ENCODE assay signal across 1 cellular context in genomic region chrX:129653181-129653984, GRCh38.
TF ChIP-seq lines count a peak whose summit lies in the region.

No MANE protein-coding gene starts in this region.

TF ChIP-seq in H1, 55 proteins besides CTCF, POLR2A, EP300 and RAD21 (continued from another document):
- TF ChIP-seq CBX8 (IDR thresholded peaks at IDR 0.05; ENCODE audit: borderline replicate concordance, low read depth, low read length) (no peak), E2F6 (IDR thresholded peaks at IDR 0.05) (no peak), EZH2 (IDR thresholded peaks at IDR 0.05; ENCODE audit: low read depth, low read length, severe bottlenecking) (no peak), SRF (IDR thresholded peaks at IDR 0.05; ENCODE audit: low read depth, low read length) (no peak), SUZ12 (IDR thresholded peaks at IDR 0.05; ENCODE audit: low read length) (no peak), CEBPB (IDR thresholded peaks at IDR 0.05; ENCODE audit: low read depth, low read length) (no peak), TAF7 (optimal IDR thresholded peaks at IDR 0.05; ENCODE audit: borderline replicate concordance, low read depth, low read length) (no peak), BRCA1 (IDR thresholded peaks at IDR 0.05; ENCODE audit: low read depth, low read length) (no peak), GABPA (IDR thresholded peaks at IDR 0.05; ENCODE audit: borderline replicate concordance, insufficient read depth, low read length) (no peak), MAFK (IDR thresholded peaks at IDR 0.05; ENCODE audit: low read depth, low read length) (no peak), ATF2 (IDR thresholded peaks at IDR 0.05; ENCODE audit: low read length) (no peak), RFX5 (IDR thresholded peaks at IDR 0.05; ENCODE audit: borderline replicate concordance, low read depth, low read length) (no peak), CHD2 (IDR thresholded peaks at IDR 0.05; ENCODE audit: low read length) (no peak), SIX5 (IDR thresholded peaks at IDR 0.05; ENCODE audit: low read depth, low read length) (no peak)
- TF ChIP-seq, protein P1, sequence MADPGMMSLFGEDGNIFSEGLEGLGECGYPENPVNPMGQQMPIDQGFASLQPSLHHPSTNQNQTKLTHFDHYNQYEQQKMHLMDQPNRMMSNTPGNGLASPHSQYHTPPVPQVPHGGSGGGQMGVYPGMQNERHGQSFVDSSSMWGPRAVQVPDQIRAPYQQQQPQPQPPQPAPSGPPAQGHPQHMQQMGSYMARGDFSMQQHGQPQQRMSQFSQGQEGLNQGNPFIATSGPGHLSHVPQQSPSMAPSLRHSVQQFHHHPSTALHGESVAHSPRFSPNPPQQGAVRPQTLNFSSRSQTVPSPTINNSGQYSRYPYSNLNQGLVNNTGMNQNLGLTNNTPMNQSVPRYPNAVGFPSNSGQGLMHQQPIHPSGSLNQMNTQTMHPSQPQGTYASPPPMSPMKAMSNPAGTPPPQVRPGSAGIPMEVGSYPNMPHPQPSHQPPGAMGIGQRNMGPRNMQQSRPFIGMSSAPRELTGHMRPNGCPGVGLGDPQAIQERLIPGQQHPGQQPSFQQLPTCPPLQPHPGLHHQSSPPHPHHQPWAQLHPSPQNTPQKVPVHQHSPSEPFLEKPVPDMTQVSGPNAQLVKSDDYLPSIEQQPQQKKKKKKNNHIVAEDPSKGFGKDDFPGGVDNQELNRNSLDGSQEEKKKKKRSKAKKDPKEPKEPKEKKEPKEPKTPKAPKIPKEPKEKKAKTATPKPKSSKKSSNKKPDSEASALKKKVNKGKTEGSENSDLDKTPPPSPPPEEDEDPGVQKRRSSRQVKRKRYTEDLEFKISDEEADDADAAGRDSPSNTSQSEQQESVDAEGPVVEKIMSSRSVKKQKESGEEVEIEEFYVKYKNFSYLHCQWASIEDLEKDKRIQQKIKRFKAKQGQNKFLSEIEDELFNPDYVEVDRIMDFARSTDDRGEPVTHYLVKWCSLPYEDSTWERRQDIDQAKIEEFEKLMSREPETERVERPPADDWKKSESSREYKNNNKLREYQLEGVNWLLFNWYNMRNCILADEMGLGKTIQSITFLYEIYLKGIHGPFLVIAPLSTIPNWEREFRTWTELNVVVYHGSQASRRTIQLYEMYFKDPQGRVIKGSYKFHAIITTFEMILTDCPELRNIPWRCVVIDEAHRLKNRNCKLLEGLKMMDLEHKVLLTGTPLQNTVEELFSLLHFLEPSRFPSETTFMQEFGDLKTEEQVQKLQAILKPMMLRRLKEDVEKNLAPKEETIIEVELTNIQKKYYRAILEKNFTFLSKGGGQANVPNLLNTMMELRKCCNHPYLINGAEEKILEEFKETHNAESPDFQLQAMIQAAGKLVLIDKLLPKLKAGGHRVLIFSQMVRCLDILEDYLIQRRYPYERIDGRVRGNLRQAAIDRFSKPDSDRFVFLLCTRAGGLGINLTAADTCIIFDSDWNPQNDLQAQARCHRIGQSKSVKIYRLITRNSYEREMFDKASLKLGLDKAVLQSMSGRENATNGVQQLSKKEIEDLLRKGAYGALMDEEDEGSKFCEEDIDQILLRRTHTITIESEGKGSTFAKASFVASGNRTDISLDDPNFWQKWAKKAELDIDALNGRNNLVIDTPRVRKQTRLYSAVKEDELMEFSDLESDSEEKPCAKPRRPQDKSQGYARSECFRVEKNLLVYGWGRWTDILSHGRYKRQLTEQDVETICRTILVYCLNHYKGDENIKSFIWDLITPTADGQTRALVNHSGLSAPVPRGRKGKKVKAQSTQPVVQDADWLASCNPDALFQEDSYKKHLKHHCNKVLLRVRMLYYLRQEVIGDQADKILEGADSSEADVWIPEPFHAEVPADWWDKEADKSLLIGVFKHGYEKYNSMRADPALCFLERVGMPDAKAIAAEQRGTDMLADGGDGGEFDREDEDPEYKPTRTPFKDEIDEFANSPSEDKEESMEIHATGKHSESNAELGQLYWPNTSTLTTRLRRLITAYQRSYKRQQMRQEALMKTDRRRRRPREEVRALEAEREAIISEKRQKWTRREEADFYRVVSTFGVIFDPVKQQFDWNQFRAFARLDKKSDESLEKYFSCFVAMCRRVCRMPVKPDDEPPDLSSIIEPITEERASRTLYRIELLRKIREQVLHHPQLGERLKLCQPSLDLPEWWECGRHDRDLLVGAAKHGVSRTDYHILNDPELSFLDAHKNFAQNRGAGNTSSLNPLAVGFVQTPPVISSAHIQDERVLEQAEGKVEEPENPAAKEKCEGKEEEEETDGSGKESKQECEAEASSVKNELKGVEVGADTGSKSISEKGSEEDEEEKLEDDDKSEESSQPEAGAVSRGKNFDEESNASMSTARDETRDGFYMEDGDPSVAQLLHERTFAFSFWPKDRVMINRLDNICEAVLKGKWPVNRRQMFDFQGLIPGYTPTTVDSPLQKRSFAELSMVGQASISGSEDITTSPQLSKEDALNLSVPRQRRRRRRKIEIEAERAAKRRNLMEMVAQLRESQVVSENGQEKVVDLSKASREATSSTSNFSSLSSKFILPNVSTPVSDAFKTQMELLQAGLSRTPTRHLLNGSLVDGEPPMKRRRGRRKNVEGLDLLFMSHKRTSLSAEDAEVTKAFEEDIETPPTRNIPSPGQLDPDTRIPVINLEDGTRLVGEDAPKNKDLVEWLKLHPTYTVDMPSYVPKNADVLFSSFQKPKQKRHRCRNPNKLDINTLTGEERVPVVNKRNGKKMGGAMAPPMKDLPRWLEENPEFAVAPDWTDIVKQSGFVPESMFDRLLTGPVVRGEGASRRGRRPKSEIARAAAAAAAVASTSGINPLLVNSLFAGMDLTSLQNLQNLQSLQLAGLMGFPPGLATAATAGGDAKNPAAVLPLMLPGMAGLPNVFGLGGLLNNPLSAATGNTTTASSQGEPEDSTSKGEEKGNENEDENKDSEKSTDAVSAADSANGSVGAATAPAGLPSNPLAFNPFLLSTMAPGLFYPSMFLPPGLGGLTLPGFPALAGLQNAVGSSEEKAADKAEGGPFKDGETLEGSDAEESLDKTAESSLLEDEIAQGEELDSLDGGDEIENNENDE (IDR thresholded peaks at IDR 0.05; ENCODE audit: insufficient replicate concordance, low read length), result no peak
